In genomic region chr13:25005050-25005497, GRCh38 we compare ENCODE assay signal across 8 cellular contexts.
A peak's percentile ranks its signal among the peaks of the same experiment; 100 is the strongest.
DNase-seq lines count a peak whose midpoint lies in the region; FAIRE-seq and TF ChIP-seq lines count a peak whose summit lies in the region.
"Not testable (repeated sequence)": the region's sequence is repeated elsewhere in the genome, so short reads cannot be mapped to it uniquely, and the experiment has no call there.

No MANE protein-coding gene starts in this region.

- TF ChIP-seq POLR2A in H1 (IDR thresholded peaks at IDR 0.05; ENCODE audit: control extremely low read depth in 1 of 2, low read depth in 2 of 2, low read length in 2 of 2): not testable (repeated sequence)

- not testable (repeated sequence) for H2BK20ac ChIP-seq in H1 (ENCODE audit: low read length)

- peak overlapping the region in 1 of 2 experiments; percentile 52; a peak in 2 of 4 replicates for H3K4me2 ChIP-seq in H1 (ENCODE audit: insufficient read depth in 1 of 2, low read depth in 2 of 2, low read length in 2 of 2)

- not testable (repeated sequence) for H4K5ac ChIP-seq in H1 (ENCODE audit: insufficient read length, low read depth, low read length)

- H3K56ac ChIP-seq in H1 (replicated peaks; ENCODE audit: insufficient read length, low read depth, low read length): not testable (repeated sequence)

- H3K4me1 ChIP-seq in HUES48 (ENCODE audit: control insufficient read depth, insufficient read depth, low read length); H1 (replicated peaks in 1 of 4; ENCODE audit: control insufficient read depth in 3 of 4, insufficient read depth in 4 of 4, low read length in 3 of 4): not testable (repeated sequence)

- not testable (repeated sequence) for H3K23ac ChIP-seq in H1 (ENCODE audit: insufficient read length)

- POLR2A ChIA-PET in H1 (lab: Charles Lee; ENCODE audit: partially characterized antibody): not testable (repeated sequence)

- not testable (repeated sequence) for H2BK15ac ChIP-seq in H1 (ENCODE audit: low read length)

- H3K9me3 ChIP-seq in HUES48 (ENCODE audit: control insufficient read depth, insufficient read depth, low read length); WERI-Rb-1 (ENCODE audit: severe bottlenecking); H1 (ENCODE audit: insufficient read depth in 2 of 2, low read depth in 1 of 2, low read length in 1 of 2): not testable (repeated sequence)

- DNase-seq in AG10803 (ENCODE audit: low read depth): peak; percentile 13
- DNase-seq in GM13976 (ENCODE audit: low spot score): peak; percentile 61
- DNase-seq in NCI-H524 treated with DMSO at 0.1 percent for 48 hours (lab: John Stamatoyannopoulos, UW): peak; percentile 28
- DNase-seq in WERI-Rb-1: peak; percentile 48
- not testable (repeated sequence) for DNase-seq in H1 (ENCODE audit: low read depth in 1 of 2, low spot score in 2 of 2)
- peak; percentile 28 for DNase-seq in iPS-NIHi7 (ENCODE audit: extremely low spot score)
- peak; percentile 64 for DNase-seq in putamen (ENCODE audit: low spot score)

- FAIRE-seq in H1 (lab: Jason Lieb, UNC): peak; percentile 91

- not testable (repeated sequence) for H2AK5ac ChIP-seq in H1 (ENCODE audit: low read depth, low read length)

- H3K23me2 ChIP-seq in H1 (ENCODE audit: low read depth, low read length): not testable (repeated sequence)

- H2BK5ac ChIP-seq in H1 (ENCODE audit: low read depth, low read length): not testable (repeated sequence)

- in situ Hi-C loops in GM13976 (cut with MboI; ENCODE audit: low sequenced_read_pairs, unreplicated experiment): not testable (repeated sequence)

- not testable (repeated sequence) for H2AFZ ChIP-seq in H1 (ENCODE audit: low read length)

- not testable (repeated sequence) for H3K14ac ChIP-seq in H1 (ENCODE audit: insufficient read length)

- not testable (repeated sequence) for H3K4ac ChIP-seq in H1 (replicated peaks; ENCODE audit: insufficient read length, low read depth, low read length)

- CTCF ChIA-PET in H1 (lab: Charles Lee; ENCODE audit: partially characterized antibody): interaction anchor here (0.6 to 3.4 kb wide), 27 partner anchors 9 to 1066 kb away, joined by 3 to 29 read pairs (median 4); no protein-coding TSS in a partner anchor

- H2BK12ac ChIP-seq in H1 (ENCODE audit: low read depth, low read length): not testable (repeated sequence)

- H3K36me3 ChIP-seq in HUES48 (ENCODE audit: control insufficient read depth, insufficient read depth, low read length); WERI-Rb-1; H1 (ENCODE audit: control insufficient read depth in 2 of 4, insufficient read depth in 4 of 4, low read length in 3 of 4): not testable (repeated sequence)

- H3K9ac ChIP-seq in HUES48 (ENCODE audit: low read depth, low read length); H1 (replicated peaks in 1 of 4; ENCODE audit: extremely low read depth in 1 of 4, low read depth in 3 of 4, low read length in 3 of 4): not testable (repeated sequence)

- TF ChIP-seq EP300 in H1 (IDR thresholded peaks at IDR 0.05; ENCODE audit: borderline replicate concordance in 1 of 2, low read depth in 2 of 2, low read length in 2 of 2): not testable (repeated sequence)

- peak; percentile 39 to 49; a peak in 3 of 4 replicates for TF ChIP-seq RAD21 in H1 (IDR thresholded peaks at IDR 0.05 in 1 of 2, conservative IDR thresholded peaks at IDR 0.05 in 1 of 2; ENCODE audit: low read depth in 2 of 2, low read length in 2 of 2)

- WGBS in H1 (ENCODE audit: extremely low coverage in 1 of 2, insufficient coverage in 1 of 2, insufficient read length in 1 of 2, insufficient replicate concordance in 2 of 2, low coverage in 1 of 2, low lambda C conversion rate in 2 of 2, missing lambda C conversion rate in 1 of 2), 2 experiments: 26% methylated on average over 5 of the region's 5 CpGs; no CpG with 5 or more reads in 1 of the 2 experiments

- not testable (repeated sequence) for H3K27ac ChIP-seq in HUES48 (ENCODE audit: low read depth, low read length); WERI-Rb-1; H1 (ENCODE audit: low read depth, low read length)

- H3K79me2 ChIP-seq in H1 (ENCODE audit: control insufficient read depth in 1 of 2, insufficient read depth in 2 of 2, low read length in 2 of 2): not testable (repeated sequence)

- not testable (repeated sequence) for H3K18ac ChIP-seq in H1 (ENCODE audit: extremely low read depth, low read length)

- not testable (repeated sequence) for H4K8ac ChIP-seq in H1 (ENCODE audit: extremely low read depth, insufficient read depth, low read length)

- not testable (repeated sequence) for H3K4me3 ChIP-seq in AG10803 (ENCODE audit: low read length)
- H3K4me3 ChIP-seq in HUES48 (ENCODE audit: low read depth, low read length) (peak overlapping the region; percentile 48), WERI-Rb-1 (ENCODE audit: low read depth, low read length) (peak overlapping the region; percentile 29), H1 (ENCODE audit: extremely low read depth in 1 of 4, insufficient read depth in 2 of 4, low read depth in 3 of 4, low read length in 4 of 4) (peak overlapping the region in 1 of 4 experiments; percentile 44; a peak in 1 of 8 replicates)

- TF ChIP-seq CTCF in AG10803 (conservative IDR thresholded peaks at IDR 0.05; ENCODE audit: low read length) (peak; percentile 41), WERI-Rb-1 (IDR thresholded peaks at IDR 0.05; ENCODE audit: low read depth, low read length) (peak; percentile 56; the same call in 1 of the 2 replicates), H1 (IDR thresholded peaks at IDR 0.05; ENCODE audit: control extremely low read depth in 1 of 3, insufficient read depth in 1 of 3, low read depth in 1 of 3, low read length in 3 of 3) (peak in 2 of 3 experiments; percentile 15 to 52; a peak in 2 of 4 replicates)
- TF ChIP-seq CTCF in GM13976 (IDR thresholded peaks at IDR 0.05; ENCODE audit: borderline replicate concordance, control extremely low read depth, extremely low read depth, insufficient read depth, missing control alignments): not testable (repeated sequence)

- not testable (repeated sequence) for H2BK120ac ChIP-seq in H1 (replicated peaks; ENCODE audit: low read depth, low read length)

- not testable (repeated sequence) for H4K91ac ChIP-seq in H1 (replicated peaks; ENCODE audit: insufficient read length, low read length)

- not testable (repeated sequence) for H3K79me1 ChIP-seq in H1 (ENCODE audit: low read depth, low read length)

- not testable (repeated sequence) for H4K20me1 ChIP-seq in H1 (replicated peaks in 1 of 2; ENCODE audit: control insufficient read depth in 1 of 2, insufficient read depth in 2 of 2, low read length in 2 of 2)

- H3K27me3 ChIP-seq in HUES48 (ENCODE audit: control insufficient read depth, insufficient read depth, low read length); WERI-Rb-1 (ENCODE audit: insufficient read depth, low read depth, severe bottlenecking); H1 (replicated peaks in 1 of 4; ENCODE audit: control insufficient read depth in 3 of 4, extremely low read depth in 1 of 4, insufficient read depth in 3 of 4, low read length in 3 of 4): not testable (repeated sequence)
